In the genomic region with DNA sequence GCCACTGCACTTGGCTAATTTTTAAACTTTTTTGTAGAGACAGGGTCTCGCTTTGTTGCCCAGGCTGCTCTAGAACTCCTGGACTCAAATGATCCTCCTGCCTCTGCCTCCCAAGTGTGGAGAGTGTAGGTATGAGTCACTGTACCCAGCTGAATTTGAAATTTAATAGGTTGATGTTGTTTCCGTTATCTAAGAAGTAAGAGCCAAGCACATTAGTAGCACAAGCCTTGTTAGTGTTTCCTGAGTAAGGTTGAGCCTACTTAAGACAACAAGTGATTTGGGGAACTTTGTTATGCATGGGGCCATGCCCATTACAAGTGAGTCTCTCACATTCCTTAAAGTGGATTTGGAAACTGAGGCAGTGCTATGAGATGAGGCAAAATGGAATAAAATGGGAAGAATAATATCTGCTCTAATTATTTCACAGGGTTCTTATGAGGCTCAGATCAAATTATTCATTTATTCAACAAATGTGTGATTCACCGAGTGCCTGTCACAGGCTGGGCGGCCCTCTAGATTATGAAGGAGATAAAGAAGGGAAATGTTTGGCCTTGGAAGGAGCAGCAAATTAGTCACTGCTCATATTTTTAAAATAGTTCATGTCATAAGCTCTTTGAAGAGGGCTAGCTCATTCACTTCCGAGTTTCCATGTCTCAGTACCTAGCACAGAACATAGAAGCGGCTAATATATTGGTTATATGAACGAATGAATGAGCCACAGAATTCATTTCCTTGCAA, we compare ENCODE assay signal across 11 cellular contexts.
A peak's percentile ranks its signal among the peaks of the same experiment; 100 is the strongest.
DNase-seq lines count a peak whose midpoint lies in the region; ATAC-seq, FAIRE-seq and TF ChIP-seq lines count a peak whose summit lies in the region.
"Had no signal": no experiment of that assay in that cellular context is flagged by ENCODE, and none has a peak within 500 bp of the region (broad histone marks: within the 10 kb centered on the region; RNA-seq: fewer than 3 reads in every experiment).

No MANE protein-coding gene starts in this region.

- H3K27ac ChIP-seq in liver (ENCODE audit: low read depth in 1 of 2, low read length in 2 of 2) = peak overlapping the region; percentile 66 to 76
- H3K27ac ChIP-seq in HepG2 (ENCODE audit: extremely low read length, insufficient read depth, low read length) = no peak overlapping the region
- peak overlapping the region; percentile 35 for H3K27ac ChIP-seq in vagina
- peak overlapping the region in 1 of 8 donors; percentile 69 for H3K27ac ChIP-seq in spleen

- H3K9me3 Mint-ChIP-seq in activated T-cell treated with anti-CD3 and anti-CD28 coated beads, Interleukin-2, amount 50 U/mL, for 4 hours = no peaks in the 10 kb centered on the region
- H3K9me3 Mint-ChIP-seq: stimulated activated naive B cell treated with anti-CD40 and anti-IgM and Interleukin-4, amounts not matched to agents 10 μg/mL and 1 μg/mL and 100 μg/mL, for 72 hours had no signal

- DNase-seq in HepG2 (ENCODE audit: low spot score) = no peak
- DNase-seq in activated T-cell treated with anti-CD3 and anti-CD28 coated beads, Interleukin-2, amount 50 U/mL, for 4 hours = no peak
- no peak for DNase-seq in left ventricle myocardium superior
- no peak for DNase-seq in vagina (ENCODE audit: extremely low spot score in 2 of 2)
- no peak for DNase-seq in NCI-H345 treated with DMSO at 0.1 percent for 48 hours (lab: John Stamatoyannopoulos, UW; ENCODE audit: unreplicated experiment)
- no peak for DNase-seq in spleen
- DNase-seq: Calu3; NCI-H1417 treated with DMSO at 0.1 percent for 48 hours; stimulated activated naive B cell treated with anti-CD40 and anti-IgM and Interleukin-4, amounts not matched to agents 10 μg/mL and 1 μg/mL and 100 μg/mL, for 72 hours had no signal

- TF ChIP-seq CTCF in liver (IDR thresholded peaks at IDR 0.05; ENCODE audit: low read depth, low read length, missing input control) = no peak
- no peak for TF ChIP-seq CTCF in HepG2 (CRISPR knock-in tag; IDR thresholded peaks at IDR 0.05)
- no peak for TF ChIP-seq CTCF in vagina (IDR thresholded peaks at IDR 0.05)
- no peak for TF ChIP-seq CTCF in spleen (IDR thresholded peaks at IDR 0.05 in 8 of 11, conservative IDR thresholded peaks at IDR 0.05 in 3 of 11)

- 88% methylated on average over 7 of the region's 7 CpGs for WGBS in liver
- WGBS in HepG2 (ENCODE audit: low lambda C conversion rate) = 96% methylated on average over 7 of the region's 7 CpGs
- WGBS in spleen, 5 donors = 72 to 82% (median 78%) methylated on average over 7 of the region's 7 CpGs

- H3K4me1 Mint-ChIP-seq in activated T-cell treated with anti-CD3 and anti-CD28 coated beads, Interleukin-2, amount 50 U/mL, for 4 hours (ENCODE audit: low read depth) = peaks cover 50% of the 10 kb centered on the region

- no peak for FAIRE-seq in HepG2 (lab: Jason Lieb, UNC)

- no peak overlapping the region for H3K4me2 ChIP-seq in HepG2 (ENCODE audit: low read depth, low read length)

- POLR2A ChIA-PET in HepG2 (lab: Yijun Ruan, JAX) = no interaction called here

- no peaks in the 10 kb centered on the region for H3K27me3 ChIP-seq in liver (ENCODE audit: control insufficient read depth in 4 of 4, insufficient read depth in 4 of 4, low read length in 3 of 4)
- no peaks in the 10 kb centered on the region for H3K27me3 ChIP-seq in HepG2 (ENCODE audit: control insufficient read depth in 1 of 2, insufficient read depth in 2 of 2, low read length in 2 of 2)
- H3K27me3 ChIP-seq in vagina = no peaks in the 10 kb centered on the region
- no peaks in the 10 kb centered on the region for H3K27me3 ChIP-seq in spleen (replicated peaks in 1 of 7)

- no peak for TF ChIP-seq EP300 in HepG2 (IDR thresholded peaks at IDR 0.05; ENCODE audit: low read depth in 2 of 2, low read length in 2 of 2)
- TF ChIP-seq EP300 in HepG2 (CRISPR knock-in tag; IDR thresholded peaks at IDR 0.05; ENCODE audit: borderline replicate concordance) = no peak

- H3K27me3 Mint-ChIP-seq in activated T-cell treated with anti-CD3 and anti-CD28 coated beads, Interleukin-2, amount 50 U/mL, for 4 hours (ENCODE audit: low read depth) = no peaks in the 10 kb centered on the region
- H3K27me3 Mint-ChIP-seq: stimulated activated naive B cell treated with anti-CD40 and anti-IgM and Interleukin-4, amounts not matched to agents 10 μg/mL and 1 μg/mL and 100 μg/mL, for 72 hours had no signal

- no peaks in the 10 kb centered on the region for H3K36me3 ChIP-seq in liver (ENCODE audit: control insufficient read depth in 4 of 4, insufficient read depth in 3 of 4, low read depth in 1 of 4, low read length in 3 of 4)
- peaks cover 0 to 5% of the 10 kb centered on the region in 2 experiments; a peak in 1 of 5 replicates for H3K36me3 ChIP-seq in HepG2 (replicated peaks in 1 of 2; ENCODE audit: control insufficient read depth in 1 of 2, insufficient read depth in 2 of 2, low read length in 2 of 2)
- H3K36me3 ChIP-seq in vagina = no peaks in the 10 kb centered on the region
- H3K36me3 ChIP-seq in spleen = peaks cover 0 to 6% (median 0%) of the 10 kb centered on the region in 6 donors

- intact Hi-C loops in HepG2 (cut with micrococcal nuclease; ENCODE audit: unreplicated experiment) (no loop called here), left ventricle myocardium superior (cut with micrococcal nuclease) (no loop called here), vagina (cut with DNase I) (loop anchor here (10.0 kb wide), 1 partner anchor 59 kb away; no protein-coding TSS in a partner anchor), spleen (cut with DNase I; ENCODE audit: low total_unique reads) (no loop called here)

- H2AFZ ChIP-seq in HepG2 (ENCODE audit: low read length) = no peak overlapping the region

- CTCF ChIA-PET in HepG2 (lab: Yijun Ruan, JAX; ENCODE audit: low intra/inter-chr PET ratio, low total read pairs) = no interaction called here

- ATAC-seq in HepG2 (no peak), left ventricle myocardium superior (peak; percentile 43), HG03095 (IDR thresholded peaks at IDR 0.05; ENCODE audit: unreplicated experiment) (no peak)
- peak; percentile 26 to 53 for ATAC-seq in activated T-cell treated with anti-CD3 and anti-CD28 coated beads, Interleukin-2, amount 50 U/mL, for 4 hours
- ATAC-seq: stimulated activated naive B cell treated with anti-CD40 and anti-IgM and Interleukin-4, amounts not matched to agents 10 μg/mL and 1 μg/mL and 100 μg/mL, for 72 hours had no signal

- TF ChIP-seq RAD21 in liver (IDR thresholded peaks at IDR 0.05) (no peak), HepG2 (CRISPR knock-in tag; IDR thresholded peaks at IDR 0.05) (no peak)

- H3K4me1 ChIP-seq in liver (ENCODE audit: control insufficient read depth in 4 of 4, insufficient read depth in 4 of 4, low read length in 3 of 4) = peaks cover 9 to 37% (median 29%) of the 10 kb centered on the region in 4 donors
- peaks cover 18% of the 10 kb centered on the region for H3K4me1 ChIP-seq in HepG2 (ENCODE audit: insufficient read depth, low read length)
- peaks cover 31% of the 10 kb centered on the region for H3K4me1 ChIP-seq in vagina
- H3K4me1 ChIP-seq in spleen = peaks cover 0 to 35% (median 10%) of the 10 kb centered on the region in 6 donors

- H3K4me3 ChIP-seq in liver (ENCODE audit: low read depth in 1 of 3, low read length in 3 of 3) = no peak overlapping the region
- H3K4me3 ChIP-seq in HepG2 (replicated peaks in 1 of 3; ENCODE audit: insufficient read depth in 1 of 3, low read depth in 2 of 3, low read length in 3 of 3) = no peak overlapping the region
- H3K4me3 ChIP-seq in vagina = no peak overlapping the region
- no peak overlapping the region for H3K4me3 ChIP-seq in spleen

- H3K9ac ChIP-seq in liver (ENCODE audit: low read depth in 1 of 2, low read length in 2 of 2) (no peak overlapping the region), HepG2 (ENCODE audit: insufficient read depth, low read depth, low read length) (no peak overlapping the region)

- BruUV-seq in HepG2 (replicated peaks; lab: Mats Ljungman, UMichigan) = no TSS peak

- no peaks in the 10 kb centered on the region for H4K20me1 ChIP-seq in HepG2 (ENCODE audit: insufficient read depth, low read length)

- no peaks in the 10 kb centered on the region for H3K79me2 ChIP-seq in HepG2 (ENCODE audit: insufficient read depth, low read length)

- in situ Hi-C loops in HepG2 (cut with HindIII; ENCODE audit: extremely low pct_ligation_motif_present, low pct_unique_long_range_greater_than_20kb) = no loop called here

- TF ChIP-seq POLR2A in HepG2 (IDR thresholded peaks at IDR 0.05; ENCODE audit: insufficient read depth in 1 of 2, low read depth in 2 of 2, low read length in 2 of 2) (no peak), vagina (IDR thresholded peaks at IDR 0.05) (no peak), spleen (IDR thresholded peaks at IDR 0.05) (no peak)

- no peaks in the 10 kb centered on the region for H3K36me3 Mint-ChIP-seq in activated T-cell treated with anti-CD3 and anti-CD28 coated beads, Interleukin-2, amount 50 U/mL, for 4 hours (ENCODE audit: insufficient read depth)
- H3K36me3 Mint-ChIP-seq: stimulated activated naive B cell treated with anti-CD40 and anti-IgM and Interleukin-4, amounts not matched to agents 10 μg/mL and 1 μg/mL and 100 μg/mL, for 72 hours had no signal

- no peaks in the 10 kb centered on the region for H3K9me3 ChIP-seq in liver (ENCODE audit: control insufficient read depth in 4 of 4, low read length in 3 of 4)
- H3K9me3 ChIP-seq in HepG2 (ENCODE audit: low read length) = no peaks in the 10 kb centered on the region
- no peaks in the 10 kb centered on the region for H3K9me3 ChIP-seq in vagina
- no peaks in the 10 kb centered on the region for H3K9me3 ChIP-seq in spleen

- no peak overlapping the region for H3K4me3 Mint-ChIP-seq in activated T-cell treated with anti-CD3 and anti-CD28 coated beads, Interleukin-2, amount 50 U/mL, for 4 hours
- H3K4me3 Mint-ChIP-seq: stimulated activated naive B cell treated with anti-CD40 and anti-IgM and Interleukin-4, amounts not matched to agents 10 μg/mL and 1 μg/mL and 100 μg/mL, for 72 hours had no signal

TF ChIP-seq in liver, 16 proteins besides CTCF, POLR2A, EP300 and RAD21 (continues in another document):
- TF ChIP-seq HNF4G (IDR thresholded peaks at IDR 0.05) (no peak), HNF4A (conservative IDR thresholded peaks at IDR 0.05) (no peak), EGR1 (IDR thresholded peaks at IDR 0.05; ENCODE audit: low read depth in 2 of 2) (no peak)

TF ChIP-seq in HepG2, 621 proteins besides CTCF, POLR2A, EP300 and RAD21 (continues in another document):
- TF ChIP-seq MATR3 (CRISPR knock-in tag; IDR thresholded peaks at IDR 0.05) (no peak), ZBTB7B (CRISPR knock-in tag; IDR thresholded peaks at IDR 0.05) (no peak), RFXANK (CRISPR knock-in tag; IDR thresholded peaks at IDR 0.05) (no peak)
- TF ChIP-seq, protein P1, sequence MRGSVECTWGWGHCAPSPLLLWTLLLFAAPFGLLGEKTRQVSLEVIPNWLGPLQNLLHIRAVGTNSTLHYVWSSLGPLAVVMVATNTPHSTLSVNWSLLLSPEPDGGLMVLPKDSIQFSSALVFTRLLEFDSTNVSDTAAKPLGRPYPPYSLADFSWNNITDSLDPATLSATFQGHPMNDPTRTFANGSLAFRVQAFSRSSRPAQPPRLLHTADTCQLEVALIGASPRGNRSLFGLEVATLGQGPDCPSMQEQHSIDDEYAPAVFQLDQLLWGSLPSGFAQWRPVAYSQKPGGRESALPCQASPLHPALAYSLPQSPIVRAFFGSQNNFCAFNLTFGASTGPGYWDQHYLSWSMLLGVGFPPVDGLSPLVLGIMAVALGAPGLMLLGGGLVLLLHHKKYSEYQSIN (CRISPR knock-in tag; IDR thresholded peaks at IDR 0.05; ENCODE audit: borderline replicate concordance) = no peak

Comparison
In these comparisons a context has a peak if more than half of its experiments do, and no peak if none do; other contexts are left out.
1. ATAC-seq: peak in activated T-cell treated with anti-CD3 and anti-CD28 coated beads, Interleukin-2, amount 50 U/mL, for 4 hours (2 of 2) and left ventricle myocardium superior (single experiment); none in HepG2 (single experiment) and HG03095 (single experiment).